In the genomic region with DNA sequence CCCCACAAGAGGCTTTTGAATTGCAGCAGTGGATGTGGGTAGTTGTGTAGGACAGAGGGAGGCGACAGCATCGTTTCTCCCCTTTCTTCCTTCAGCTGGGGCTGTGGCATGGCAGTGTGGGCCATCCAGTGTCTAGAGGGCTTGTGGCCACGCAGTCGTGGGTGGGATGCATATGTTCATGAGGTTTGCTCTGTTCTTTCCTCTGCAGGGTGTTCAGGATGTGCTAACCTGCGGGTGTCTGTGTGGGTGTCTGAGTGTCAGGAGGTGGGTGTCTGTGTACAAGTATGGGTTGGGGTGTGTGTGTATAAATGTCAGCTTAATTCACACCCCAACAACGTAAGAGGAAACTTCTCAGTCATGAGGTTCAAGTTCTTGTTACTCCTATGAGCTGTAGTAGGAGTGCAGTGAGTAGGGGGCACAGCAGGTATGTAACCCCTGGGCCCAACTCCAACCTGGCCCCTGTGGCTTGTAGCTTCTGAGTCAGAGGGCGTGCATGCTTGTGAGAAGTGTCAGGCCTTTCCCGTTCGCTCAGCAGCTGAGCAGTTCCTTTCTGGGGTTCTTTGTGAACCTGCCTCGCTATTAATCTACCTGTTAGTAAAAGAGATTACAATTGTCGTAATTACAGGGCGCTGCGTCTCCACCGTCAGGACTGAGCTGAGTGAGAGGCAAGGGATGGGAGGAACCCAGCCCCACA, we compare ENCODE assay signal across 1 cellular context.
TF ChIP-seq lines count a peak whose summit lies in the region.

No MANE protein-coding gene starts in this region.

TF ChIP-seq in HCT116, 20 proteins besides CTCF, POLR2A, EP300 and RAD21 (continued from another document):
- TF ChIP-seq REST (IDR thresholded peaks at IDR 0.05; ENCODE audit: low read depth) (no peak), CEBPB (IDR thresholded peaks at IDR 0.05; ENCODE audit: low read depth) (no peak), SIN3A (IDR thresholded peaks at IDR 0.05; ENCODE audit: low read depth) (no peak), EZH2phosphoT487 (IDR thresholded peaks at IDR 0.05; ENCODE audit: borderline replicate concordance) (no peak), ZNF274 (IDR thresholded peaks at IDR 0.05; ENCODE audit: low read depth, low read length) (no peak), POLR2AphosphoS5 (IDR thresholded peaks at IDR 0.05; ENCODE audit: low read depth, low read length) (no peak), CBX3 (IDR thresholded peaks at IDR 0.05; ENCODE audit: low read depth) (no peak), SRF (IDR thresholded peaks at IDR 0.05; ENCODE audit: low read depth) (no peak), ZFX (IDR thresholded peaks at IDR 0.05) (no peak), FOSL1 (IDR thresholded peaks at IDR 0.05; ENCODE audit: low read depth) (no peak), YY1 (IDR thresholded peaks at IDR 0.05; ENCODE audit: extremely low read depth, insufficient replicate concordance, low read depth, low read length) (no peak), ATF3 (IDR thresholded peaks at IDR 0.05) (no peak)
- TF ChIP-seq, protein P1, sequence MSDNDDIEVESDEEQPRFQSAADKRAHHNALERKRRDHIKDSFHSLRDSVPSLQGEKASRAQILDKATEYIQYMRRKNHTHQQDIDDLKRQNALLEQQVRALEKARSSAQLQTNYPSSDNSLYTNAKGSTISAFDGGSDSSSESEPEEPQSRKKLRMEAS (IDR thresholded peaks at IDR 0.05): no peak
TF ChIP-seq in HCT116: peak in this region for 0.
